In genomic region chr3:187919535-187919934, GRCh38 we compare ENCODE assay signal across 9 cellular contexts.
DNase-seq lines count a peak whose midpoint lies in the region; ATAC-seq and TF ChIP-seq lines count a peak whose summit lies in the region.
"Had no signal": no experiment of that assay in that cellular context is flagged by ENCODE, and none has a peak within 500 bp of the region (broad histone marks: within the 10 kb centered on the region; RNA-seq: fewer than 3 reads in every experiment).

No MANE protein-coding gene starts in this region.

- H3K27ac ChIP-seq in RWPE1 (no peak overlapping the region), GM23248 (no peak overlapping the region)
- H3K27ac ChIP-seq: KMS-11 had no signal

- peak overlapping the region; percentile 63 for H3K4me3 Mint-ChIP-seq in activated T-helper 2 cell treated with anti-CD3 and anti-CD28 coated beads, Interferon-gamma antibody, Interleukin-2, Interleukin-4, amounts not matched to agents 10 μg/mL and 5 μg/mL and 100 μg/mL, durations not matched to agents 14 hours and 24 hours and 36 hours (ENCODE audit: low read depth)

- peaks cover 14% of the 10 kb centered on the region for H3K4me1 ChIP-seq in GM23248 (ENCODE audit: insufficient read depth)

- H3K4me3 ChIP-seq in GM23248 = no peak overlapping the region

- H3K79me2 ChIP-seq in GM23248 (ENCODE audit: insufficient read depth) = no peaks in the 10 kb centered on the region

- CTCF ChIA-PET in RWPE1 (lab: Yijun Ruan, JAX) = no interaction called here

- intact Hi-C loops in activated T-helper 2 cell treated with anti-CD3 and anti-CD28 coated beads, Interferon-gamma antibody, Interleukin-2, Interleukin-4, amounts not matched to agents 10 μg/mL and 5 μg/mL and 100 μg/mL, durations not matched to agents 14 hours and 24 hours and 36 hours (cut with micrococcal nuclease) = loop anchor here (1.0 to 10.0 kb wide), 13 partner anchors 43 to 1317 kb away; no protein-coding TSS in a partner anchor

- peak overlapping the region; percentile 90 for H3K27ac Mint-ChIP-seq in activated T-helper 2 cell treated with anti-CD3 and anti-CD28 coated beads, Interferon-gamma antibody, Interleukin-2, Interleukin-4, amounts not matched to agents 10 μg/mL and 5 μg/mL and 100 μg/mL, durations not matched to agents 14 hours and 24 hours and 36 hours

- H3K9me2 ChIP-seq in GM23248 (ENCODE audit: insufficient read depth) = no peaks in the 10 kb centered on the region

- H3K4me1 Mint-ChIP-seq in activated T-helper 2 cell treated with anti-CD3 and anti-CD28 coated beads, Interferon-gamma antibody, Interleukin-2, Interleukin-4, amounts not matched to agents 10 μg/mL and 5 μg/mL and 100 μg/mL, durations not matched to agents 14 hours and 24 hours and 36 hours (ENCODE audit: low read depth) = peaks cover 71% of the 10 kb centered on the region

- peak; percentile 35 for ATAC-seq in GM19328 (IDR thresholded peaks at IDR 0.05; ENCODE audit: unreplicated experiment)
- ATAC-seq in HG03103 (IDR thresholded peaks at IDR 0.05; ENCODE audit: low read depth, unreplicated experiment) = peak; percentile 31

- H3K27me3 Mint-ChIP-seq in activated T-helper 2 cell treated with anti-CD3 and anti-CD28 coated beads, Interferon-gamma antibody, Interleukin-2, Interleukin-4, amounts not matched to agents 10 μg/mL and 5 μg/mL and 100 μg/mL, durations not matched to agents 14 hours and 24 hours and 36 hours (ENCODE audit: low read depth) = peaks cover 3% of the 10 kb centered on the region

- no peak for TF ChIP-seq CTCF in RWPE1 (conservative IDR thresholded peaks at IDR 0.05; ENCODE audit: low read depth)

- no peak overlapping the region for H3K9ac ChIP-seq in GM23248
- H3K9ac ChIP-seq: KMS-11 had no signal

- in situ Hi-C loops in GM23248 (cut with MboI) = no loop called here

- 99 to 100% methylated on average over 3 of the region's 3 CpGs for WGBS in GM23248 (ENCODE audit: low coverage in 1 of 2, low lambda C conversion rate in 2 of 2, missing lambda C conversion rate in 2 of 2), 2 experiments

- H3K9me3 ChIP-seq in GM23248 (ENCODE audit: low read depth) = peaks cover under 1% of the 10 kb centered on the region

- no peak overlapping the region for H2AFZ ChIP-seq in GM23248

- H3K4me2 ChIP-seq in GM23248 (ENCODE audit: unreplicated experiment) = no peak overlapping the region
- H3K4me2 ChIP-seq: KMS-11 had no signal

- POLR2A ChIA-PET in RWPE1 (lab: Yijun Ruan, JAX; ENCODE audit: low non-redundant PET) = no interaction called here

- H3K36me3 Mint-ChIP-seq in activated T-helper 2 cell treated with anti-CD3 and anti-CD28 coated beads, Interferon-gamma antibody, Interleukin-2, Interleukin-4, amounts not matched to agents 10 μg/mL and 5 μg/mL and 100 μg/mL, durations not matched to agents 14 hours and 24 hours and 36 hours (ENCODE audit: low read depth) = peaks cover 12% of the 10 kb centered on the region

- no peaks in the 10 kb centered on the region for H3K27me3 ChIP-seq in GM23248 (replicated peaks; ENCODE audit: insufficient read depth)

- no peaks in the 10 kb centered on the region; the same call in 1 of the 2 replicates for H3F3A ChIP-seq in GM23248 (ENCODE audit: insufficient read depth)

- peak; percentile 68 for DNase-seq in CD1c-positive myeloid dendritic cell (ENCODE audit: extremely low spot score)
- peak; percentile 22 for DNase-seq in activated T-helper 2 cell treated with anti-CD3 and anti-CD28 coated beads, Interferon-gamma antibody, Interleukin-2, Interleukin-4, amounts not matched to agents 10 μg/mL and 5 μg/mL and 100 μg/mL, durations not matched to agents 14 hours and 24 hours and 36 hours (ENCODE audit: low spot score)
- DNase-seq in RWPE1 (ENCODE audit: low spot score) = no peak
- no peak for DNase-seq in GM23248
- DNase-seq in NCI-H1930 (lab: John Stamatoyannopoulos, UW) = no peak
- DNase-seq in NCI-H748 (lab: John Stamatoyannopoulos, UW; ENCODE audit: unreplicated experiment) = no peak

- no peaks in the 10 kb centered on the region for H3K36me3 ChIP-seq in GM23248 (ENCODE audit: low read depth)

- no peaks in the 10 kb centered on the region for H4K20me1 ChIP-seq in GM23248 (ENCODE audit: insufficient read depth)

- peaks cover 13% of the 10 kb centered on the region for H3K9me3 Mint-ChIP-seq in activated T-helper 2 cell treated with anti-CD3 and anti-CD28 coated beads, Interferon-gamma antibody, Interleukin-2, Interleukin-4, amounts not matched to agents 10 μg/mL and 5 μg/mL and 100 μg/mL, durations not matched to agents 14 hours and 24 hours and 36 hours

Comparison
In these comparisons a context has a peak if more than half of its experiments do, and no peak if none do; other contexts are left out.
1. DNase-seq: peak in CD1c-positive myeloid dendritic cell (single experiment) and activated T-helper 2 cell treated with anti-CD3 and anti-CD28 coated beads, Interferon-gamma antibody, Interleukin-2, Interleukin-4, amounts not matched to agents 10 μg/mL and 5 μg/mL and 100 μg/mL, durations not matched to agents 14 hours and 24 hours and 36 hours (single experiment); none in RWPE1 (single experiment), GM23248 (single experiment), NCI-H1930 (0 of 2) and NCI-H748 (single experiment).